ENCODE assay signal across 8 cellular contexts in the genomic region with DNA sequence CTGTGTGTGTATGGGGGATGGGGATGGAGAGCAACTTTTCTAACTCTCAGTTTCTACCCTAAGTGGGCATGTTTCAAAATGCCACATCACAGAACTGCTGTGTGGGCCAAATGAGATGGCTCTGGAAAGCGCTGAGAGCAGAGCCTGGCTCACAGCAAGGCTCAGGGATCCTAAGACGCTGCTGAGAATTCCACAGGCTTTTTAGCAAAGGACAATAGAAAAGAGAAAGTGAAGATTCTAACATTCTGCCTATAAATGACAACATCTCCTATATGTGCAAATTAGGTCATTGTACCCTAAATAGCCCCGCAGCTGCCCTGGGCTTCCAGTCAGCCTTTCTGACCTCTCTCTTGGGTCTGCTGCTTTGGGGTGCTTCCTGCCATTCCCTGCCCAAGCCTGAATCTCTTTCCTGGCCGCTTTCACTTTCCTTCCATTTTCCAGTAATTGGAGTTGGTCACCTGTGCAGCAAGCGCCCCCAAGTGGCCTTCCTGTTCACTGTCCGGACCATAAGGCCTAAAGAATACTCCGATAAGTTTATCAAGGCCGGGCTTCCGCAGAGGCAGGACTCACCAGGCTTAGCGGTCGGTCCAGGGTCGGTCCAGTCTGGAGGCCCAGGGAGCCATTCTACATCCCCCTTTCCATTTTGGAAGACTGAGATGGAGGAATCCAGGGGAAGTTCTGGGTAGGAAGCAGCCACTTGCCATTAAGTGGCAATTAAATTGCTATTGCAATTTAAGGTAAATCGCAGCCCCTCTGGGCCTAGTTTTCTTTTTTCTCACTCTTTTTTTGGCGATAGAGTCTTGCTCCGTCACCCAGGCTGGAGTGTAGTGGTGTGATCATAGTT. TPM values are rescaled to one million over a fixed set of nuclear protein-coding genes. Genes with fewer than 3 reads are reported as not detected.
A peak's percentile ranks its signal among the peaks of the same experiment; 100 is the strongest.
DNase-seq lines count a peak whose midpoint lies in the region; ATAC-seq and TF ChIP-seq lines count a peak whose summit lies in the region.

No MANE protein-coding gene starts in this region.

- no peaks in the 10 kb centered on the region for H3K36me3 ChIP-seq in SJCRH30

- H3K27ac ChIP-seq in SJCRH30 = no peak overlapping the region
- H3K27ac ChIP-seq in foreskin keratinocyte = peak overlapping the region; percentile 94

- no peaks in the 10 kb centered on the region; the same call in 1 of the 2 replicates for H3K9me3 ChIP-seq in SJCRH30 (replicated peaks)

- DNase-seq in ELF-1 (ENCODE audit: low read depth, low spot score) = peak; percentile 92
- DNase-seq in SJCRH30 = peak; percentile 82 to 94
- DNase-seq in activated naive CD4-positive, alpha-beta T cell (lab: John Stamatoyannopoulos, UW) = peak in 3 of 4 experiments; percentile 32 to 67 (median 60)
- peak; percentile 52 to 76 for DNase-seq in foreskin keratinocyte
- DNase-seq in non-pigmented ciliary epithelial cell (ENCODE audit: low read depth) = peak; percentile 59
- DNase-seq in stromal cell of bone marrow (ENCODE audit: low read depth) = peak; percentile 86

- peak overlapping the region; percentile 33 for H3K4me3 ChIP-seq in SJCRH30

- TF ChIP-seq CTCF in LNCAP (IDR thresholded peaks at IDR 0.05) (peak; percentile 81), foreskin keratinocyte (conservative IDR thresholded peaks at IDR 0.05) (peak; percentile 98)

- H3K27me3 ChIP-seq in SJCRH30 = no peaks in the 10 kb centered on the region
- H3K27me3 ChIP-seq in foreskin keratinocyte = no peaks in the 10 kb centered on the region

- H3K4me1 ChIP-seq in SJCRH30 (peaks cover 12% of the 10 kb centered on the region; the same call in 1 of the 2 replicates), foreskin keratinocyte (peaks cover 30% of the 10 kb centered on the region)

- ATAC-seq in foreskin keratinocyte (peak; percentile 39), GM21529 (IDR thresholded peaks at IDR 0.05; ENCODE audit: unreplicated experiment) (no peak)

RNA-seq across cellular contexts. Expression of a gene that starts 6.7 kb away (rescaled TPM):
- total RNA-seq in SJCRH30 (2014; rRNA removed; shearing (Covaris generic)) = 73.2 and 80.9 TPM in 2 replicates
- 211 and 243 TPM in 2 replicates for total RNA-seq in foreskin keratinocyte
- 138 and 147 TPM in 2 replicates for polyA plus RNA-seq in foreskin keratinocyte

RNA-seq across cellular contexts. Expression of a gene that starts 30.4 kb away (rescaled TPM):
- total RNA-seq in SJCRH30 (2014; rRNA removed; shearing (Covaris generic)) = 15.1 and 24.2 TPM in 2 replicates
- 23.6 and 25.9 TPM in 2 replicates for total RNA-seq in foreskin keratinocyte
- 33.1 and 38.8 TPM in 2 replicates for polyA plus RNA-seq in foreskin keratinocyte

RNA-seq across cellular contexts. Expression of a gene that starts 36.4 kb away (rescaled TPM):
- total RNA-seq in SJCRH30 (2014; rRNA removed; shearing (Covaris generic)) = 21.3 and 23.5 TPM in 2 replicates
- total RNA-seq in foreskin keratinocyte = 26.4 and 32.5 TPM in 2 replicates
- polyA plus RNA-seq in foreskin keratinocyte = 18.1 and 21.5 TPM in 2 replicates

RNA-seq across cellular contexts. Expression of a gene that starts 54.3 kb away (rescaled TPM):
- total RNA-seq in SJCRH30 (2014; rRNA removed; shearing (Covaris generic)) = not detected in 2 replicates
- not detected in 2 replicates for total RNA-seq in foreskin keratinocyte
- polyA plus RNA-seq in foreskin keratinocyte = not detected in 2 replicates
